1 cellular context compared by ENCODE assay signal in the genomic region with DNA sequence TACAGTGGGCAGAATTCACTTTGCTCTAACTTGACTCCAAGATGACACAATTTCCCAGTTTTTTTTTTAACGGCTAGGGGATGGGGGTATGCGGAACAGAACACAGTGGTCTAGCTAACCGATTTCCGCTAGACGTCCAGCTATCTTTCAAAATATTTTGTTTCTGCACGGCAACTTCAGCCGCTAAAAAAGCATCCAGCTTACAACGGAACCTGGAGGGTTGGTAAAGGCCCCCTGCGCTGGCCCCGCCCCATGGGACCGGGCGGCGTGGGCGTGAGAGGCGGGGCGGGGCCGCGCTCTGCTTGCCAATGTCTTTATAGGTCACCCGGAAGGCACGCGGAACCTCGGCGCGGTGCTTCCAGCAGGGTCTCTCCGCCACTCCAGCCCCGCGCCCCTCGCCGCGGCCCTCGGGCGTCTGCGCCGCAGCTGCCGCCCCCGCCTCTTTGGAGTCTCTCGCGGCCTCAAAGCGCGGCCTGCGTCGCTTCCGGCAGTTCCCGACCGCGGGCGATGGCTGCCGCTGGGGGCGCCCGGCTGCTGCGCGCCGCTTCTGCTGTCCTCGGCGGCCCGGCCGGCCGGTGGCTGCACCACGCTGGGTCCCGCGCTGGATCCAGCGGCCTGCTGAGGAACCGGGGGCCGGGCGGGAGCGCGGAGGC.
TF ChIP-seq lines count a peak whose summit lies in the region.

A gene with protein sequence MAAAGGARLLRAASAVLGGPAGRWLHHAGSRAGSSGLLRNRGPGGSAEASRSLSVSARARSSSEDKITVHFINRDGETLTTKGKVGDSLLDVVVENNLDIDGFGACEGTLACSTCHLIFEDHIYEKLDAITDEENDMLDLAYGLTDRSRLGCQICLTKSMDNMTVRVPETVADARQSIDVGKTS (plus strand): TSS at position 335 of the 653 bp plus-strand sequence. CDS start 173 bp downstream, at position 508.

TF ChIP-seq in IMR-90, 13 proteins besides CTCF, POLR2A, EP300 and RAD21:
- TF ChIP-seq, protein P1, sequence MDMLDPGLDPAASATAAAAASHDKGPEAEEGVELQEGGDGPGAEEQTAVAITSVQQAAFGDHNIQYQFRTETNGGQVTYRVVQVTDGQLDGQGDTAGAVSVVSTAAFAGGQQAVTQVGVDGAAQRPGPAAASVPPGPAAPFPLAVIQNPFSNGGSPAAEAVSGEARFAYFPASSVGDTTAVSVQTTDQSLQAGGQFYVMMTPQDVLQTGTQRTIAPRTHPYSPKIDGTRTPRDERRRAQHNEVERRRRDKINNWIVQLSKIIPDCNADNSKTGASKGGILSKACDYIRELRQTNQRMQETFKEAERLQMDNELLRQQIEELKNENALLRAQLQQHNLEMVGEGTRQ (IDR thresholded peaks at IDR 0.05; ENCODE audit: low read depth, low read length), result no peak
- TF ChIP-seq MAFK (IDR thresholded peaks at IDR 0.05; ENCODE audit: low read depth, low read length), result no peak
- no peak for TF ChIP-seq CEBPB (IDR thresholded peaks at IDR 0.05; ENCODE audit: low read depth, low read length)
- no peak for TF ChIP-seq SMC3 (IDR thresholded peaks at IDR 0.05; ENCODE audit: low read depth, low read length)
- TF ChIP-seq BHLHE40 (IDR thresholded peaks at IDR 0.05; ENCODE audit: low read depth, low read length), result peak; percentile 13; the same call in 1 of the 2 replicates
- no peak for TF ChIP-seq RFX5 (IDR thresholded peaks at IDR 0.05; ENCODE audit: low read depth, low read length)
- no peak for TF ChIP-seq RCOR1 (IDR thresholded peaks at IDR 0.05; ENCODE audit: insufficient replicate concordance, low read length)
- no peak; the same call in 1 of the 2 replicates for TF ChIP-seq CHD1 (IDR thresholded peaks at IDR 0.05; ENCODE audit: low read depth, low read length)
- TF ChIP-seq MAZ (IDR thresholded peaks at IDR 0.05; ENCODE audit: borderline replicate concordance, low read depth, low read length), result peak; percentile 86
